ENCODE assay signal across 22 cellular contexts in the genomic region with DNA sequence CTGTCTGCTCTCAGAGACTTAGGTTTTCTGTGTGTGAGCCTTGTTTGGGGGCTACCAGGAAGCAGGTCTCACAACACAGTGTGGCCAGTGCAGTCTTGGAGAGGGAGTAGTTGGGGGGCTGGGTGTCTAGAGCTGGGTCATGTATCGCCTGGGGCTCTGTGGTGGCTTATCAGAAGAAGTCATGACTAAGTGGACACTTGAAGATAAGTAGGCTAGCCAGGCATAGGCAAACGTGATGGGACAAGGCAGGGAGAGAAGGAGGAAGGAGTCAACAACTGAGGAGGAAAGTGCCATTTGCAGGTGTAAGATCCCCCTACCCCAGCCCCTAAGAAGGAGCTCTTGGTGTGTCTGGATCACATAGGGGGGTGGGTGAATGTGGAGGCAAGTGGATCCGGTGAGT.
"Had no signal": no experiment of that assay in that cellular context is flagged by ENCODE, and none has a peak within 500 bp of the region (broad histone marks: within the 10 kb centered on the region; RNA-seq: fewer than 3 reads in every experiment).

No MANE protein-coding gene starts in this region.

- H3K27me3 Mint-ChIP-seq: dendritic cell treated with granulocyte-macrophage colony-stimulating factor and Interleukin-4, amounts not matched to agents 40 ng/mL and 50 ng/mL, for 4 days; stimulated activated memory B cell treated with anti-CD40 and anti-IgM and Interleukin-4, amounts not matched to agents 10 μg/mL and 1 μg/mL and 100 μg/mL, for 72 hours had no signal

- H3K36me3 ChIP-seq: ascending aorta, breast epithelium, spleen, thoracic aorta, upper lobe of left lung, WERI-Rb-1 had no signal

- H3K27me3 ChIP-seq: ascending aorta, breast epithelium, spleen, upper lobe of left lung had no signal

- DNase-seq: activated CD4-positive, alpha-beta T cell treated with anti-CD3 and anti-CD28 coated beads for 1 hour; activated CD4-positive, alpha-beta T cell treated with anti-CD3 and anti-CD28 coated beads, Interleukin-2, amount 50 U/mL, for 4 hours; activated gamma-delta T cell; cerebellar nuclear complex; effector CD8-positive, alpha-beta T cell; left colon; mammary epithelial cell; midbrain; nucleus accumbens; spleen; stimulated activated CD4-positive, alpha-beta T cell treated with anti-CD3 and anti-CD28 coated beads, Interleukin-4, amount 100 ng/mL, for 4 hours; T-helper 9 cell; upper lobe of left lung; WERI-Rb-1 had no signal

- H3K4me1 Mint-ChIP-seq: activated naive CD4-positive, alpha-beta T cell treated with anti-CD3 and anti-CD28 coated beads, Interleukin-2, amount 50 U/mL, for 24 hours; nephron; stimulated activated memory B cell treated with anti-CD40 and anti-IgM and Interleukin-4, amounts not matched to agents 10 μg/mL and 1 μg/mL and 100 μg/mL, for 72 hours had no signal

- ATAC-seq: left colon; sciatic nerve; stimulated activated memory B cell treated with anti-CD40 and anti-IgM and Interleukin-4, amounts not matched to agents 10 μg/mL and 1 μg/mL and 100 μg/mL, for 72 hours had no signal

- H3K27ac ChIP-seq: ascending aorta, breast epithelium, spleen, thoracic aorta, upper lobe of left lung, WERI-Rb-1 had no signal

- H3K9me3 ChIP-seq: ascending aorta, breast epithelium, thoracic aorta had no signal

- H3K4me1 ChIP-seq: ascending aorta, breast epithelium, spleen, upper lobe of left lung had no signal

- H3K9me3 Mint-ChIP-seq: dendritic cell treated with granulocyte-macrophage colony-stimulating factor and Interleukin-4, amounts not matched to agents 40 ng/mL and 50 ng/mL, for 4 days; nephron; stimulated activated memory B cell treated with anti-CD40 and anti-IgM and Interleukin-4, amounts not matched to agents 10 μg/mL and 1 μg/mL and 100 μg/mL, for 72 hours had no signal

- H3K4me3 Mint-ChIP-seq: activated naive CD4-positive, alpha-beta T cell treated with anti-CD3 and anti-CD28 coated beads, Interleukin-2, amount 50 U/mL, for 24 hours; dendritic cell treated with granulocyte-macrophage colony-stimulating factor and Interleukin-4, amounts not matched to agents 40 ng/mL and 50 ng/mL, for 4 days; nephron; stimulated activated memory B cell treated with anti-CD40 and anti-IgM and Interleukin-4, amounts not matched to agents 10 μg/mL and 1 μg/mL and 100 μg/mL, for 72 hours had no signal

- H3K4me3 ChIP-seq: ascending aorta, breast epithelium, spleen, thoracic aorta, upper lobe of left lung had no signal

- H3K36me3 Mint-ChIP-seq: activated naive CD4-positive, alpha-beta T cell treated with anti-CD3 and anti-CD28 coated beads, Interleukin-2, amount 50 U/mL, for 24 hours; stimulated activated memory B cell treated with anti-CD40 and anti-IgM and Interleukin-4, amounts not matched to agents 10 μg/mL and 1 μg/mL and 100 μg/mL, for 72 hours had no signal

- H3K27ac Mint-ChIP-seq: activated naive CD4-positive, alpha-beta T cell treated with anti-CD3 and anti-CD28 coated beads, Interleukin-2, amount 50 U/mL, for 24 hours; dendritic cell treated with granulocyte-macrophage colony-stimulating factor and Interleukin-4, amounts not matched to agents 40 ng/mL and 50 ng/mL, for 4 days; nephron; stimulated activated memory B cell treated with anti-CD40 and anti-IgM and Interleukin-4, amounts not matched to agents 10 μg/mL and 1 μg/mL and 100 μg/mL, for 72 hours had no signal
